In the genomic region with DNA sequence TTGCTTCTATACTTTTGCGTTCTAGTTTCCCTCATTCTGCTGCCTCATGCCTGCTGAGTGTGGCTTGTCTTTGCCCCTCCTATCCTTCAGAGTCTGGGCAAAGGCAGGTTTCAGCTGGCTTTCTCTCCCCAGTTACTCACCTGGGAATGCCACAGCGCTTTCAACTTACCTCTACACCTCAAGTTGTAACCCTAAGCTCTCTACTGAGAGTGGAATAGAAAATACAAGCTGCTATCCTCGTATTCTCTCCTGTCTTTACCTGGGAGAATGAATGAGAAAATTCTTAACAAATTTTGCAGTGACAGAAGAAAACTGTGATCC, we compare ENCODE assay signal across 19 cellular contexts.
DNase-seq lines count a peak whose midpoint lies in the region; ATAC-seq and TF ChIP-seq lines count a peak whose summit lies in the region.
"Had no signal": no experiment of that assay in that cellular context is flagged by ENCODE, and none has a peak within 500 bp of the region (broad histone marks: within the 10 kb centered on the region; RNA-seq: fewer than 3 reads in every experiment).

No MANE protein-coding gene starts in this region.

- peak overlapping the region; percentile 42 for H2AFZ ChIP-seq in mesenchymal stem cell (ENCODE audit: low read depth, low read length)

- no peaks in the 10 kb centered on the region for H3K27me3 ChIP-seq in DOHH2 (ENCODE audit: control insufficient read depth, low read length)
- H3K27me3 ChIP-seq in mesenchymal stem cell (ENCODE audit: control insufficient read depth in 1 of 2, insufficient read depth in 1 of 2, low read length in 2 of 2): no peaks in the 10 kb centered on the region

- peak overlapping the region; percentile 21 for H3K9ac ChIP-seq in mesenchymal stem cell (ENCODE audit: low read length)
- H3K9ac ChIP-seq: SK-N-SH had no signal

- no peaks in the 10 kb centered on the region for H3F3A ChIP-seq in DOHH2 (ENCODE audit: control insufficient read depth, insufficient read depth)

- no peaks in the 10 kb centered on the region for H3K36me3 ChIP-seq in DOHH2 (ENCODE audit: control insufficient read depth, low read length)
- H3K36me3 ChIP-seq in mesenchymal stem cell (ENCODE audit: control insufficient read depth in 1 of 2, insufficient read depth in 2 of 2, low read depth in 1 of 2, low read length in 2 of 2): no peaks in the 10 kb centered on the region
- H3K36me3 ChIP-seq: HAP-1 had no signal

- H3K4me1 ChIP-seq in DOHH2 (ENCODE audit: control insufficient read depth, low read length): peaks cover 11% of the 10 kb centered on the region
- no peaks in the 10 kb centered on the region for H3K4me1 ChIP-seq in mesenchymal stem cell (ENCODE audit: control insufficient read depth, insufficient read depth, low read depth, low read length)
- H3K4me1 ChIP-seq: HAP-1 had no signal

- no peaks in the 10 kb centered on the region for H4K20me1 ChIP-seq in DOHH2 (ENCODE audit: control insufficient read depth, insufficient read depth, low read depth, low read length)

- H3K79me2 ChIP-seq in DOHH2 (ENCODE audit: control insufficient read depth, low read length): no peaks in the 10 kb centered on the region

- no peak overlapping the region for H2BK12ac ChIP-seq in mesenchymal stem cell (ENCODE audit: low read length in 2 of 2)

- H3K27ac ChIP-seq in DOHH2 (ENCODE audit: low read depth, low read length): no peak overlapping the region
- H3K27ac ChIP-seq in RWPE1: no peak overlapping the region
- no peak overlapping the region for H3K27ac ChIP-seq in mesenchymal stem cell (ENCODE audit: low read length, poor library complexity, severe bottlenecking)

- POLR2A ChIA-PET in RWPE1 (lab: Yijun Ruan, JAX; ENCODE audit: low non-redundant PET): no interaction called here

- peak overlapping the region; percentile 13; the same call in 1 of the 2 replicates for H3K4me2 ChIP-seq in DOHH2 (ENCODE audit: low read length)
- no peak overlapping the region for H3K4me2 ChIP-seq in mesenchymal stem cell (ENCODE audit: low read length, poor library complexity, severe bottlenecking)
- H3K4me2 ChIP-seq: SK-N-SH had no signal

- H4K8ac ChIP-seq in mesenchymal stem cell (ENCODE audit: low read length): no peak overlapping the region

- H3K9me3 ChIP-seq in DOHH2 (ENCODE audit: control insufficient read depth, insufficient read depth, low read length) (no peaks in the 10 kb centered on the region), mesenchymal stem cell (ENCODE audit: control insufficient read depth, low read length) (peaks cover 5% of the 10 kb centered on the region)
- H3K9me3 ChIP-seq: HAP-1, SK-N-SH had no signal

- no peak overlapping the region for H2BK120ac ChIP-seq in mesenchymal stem cell (ENCODE audit: low read depth, low read length)

- no peak overlapping the region for H2AK5ac ChIP-seq in mesenchymal stem cell (ENCODE audit: low read length, severe bottlenecking)

- 76% methylated on average over 2 of the region's 3 CpGs for WGBS in mesenchymal stem cell

- DNase-seq in RWPE1 (ENCODE audit: low spot score): peak; percentile 13
- peak; percentile 92 for DNase-seq in epithelial cell of esophagus (ENCODE audit: low read depth)
- no peak for DNase-seq in mesenchymal stem cell
- DNase-seq in C1 segment of cervical spinal cord (lab: John Stamatoyannopoulos, UW): no peak
- DNase-seq in superior temporal gyrus (ENCODE audit: extremely low spot score): no peak
- DNase-seq: Calu3; CD4-positive, alpha-beta memory T cell; DMS53; NCI-H1092 treated with DMSO at 0.1 percent for 48 hours; NCI-H146; NCI-H2029 treated with DMSO at 0.1 percent for 48 hours; NCI-H446 treated with DMSO at 0.1 percent for 48 hours; NCI-H748 treated with DMSO at 0.1 percent for 48 hours; NK-92 treated with Interleukin-12 subunit alpha and Interleukin-12 subunit beta, amount 100 ng/mL, for 24 hours; SHP77; SK-N-SH had no signal

- no peak overlapping the region for H2BK15ac ChIP-seq in mesenchymal stem cell (ENCODE audit: low read depth, poor library complexity, severe bottlenecking)

- CTCF ChIA-PET in RWPE1 (lab: Yijun Ruan, JAX): no interaction called here

- no peaks in the 10 kb centered on the region for H3K9me2 ChIP-seq in DOHH2 (replicated peaks; ENCODE audit: control insufficient read depth, low read length)
- H3K9me2 ChIP-seq: SK-N-SH had no signal

- H3K23ac ChIP-seq in mesenchymal stem cell (ENCODE audit: low read length in 2 of 2): no peak overlapping the region

- no peak for TF ChIP-seq CTCF in DOHH2 (IDR thresholded peaks at IDR 0.05; ENCODE audit: low read depth, low read length, poor library complexity, severe bottlenecking)
- no peak for TF ChIP-seq CTCF in RWPE1 (conservative IDR thresholded peaks at IDR 0.05; ENCODE audit: low read depth)
- TF ChIP-seq CTCF in epithelial cell of esophagus (IDR thresholded peaks at IDR 0.05; ENCODE audit: insufficient read depth, low read depth, low read length, missing control alignments): no peak

- no peak overlapping the region for H3K14ac ChIP-seq in mesenchymal stem cell (ENCODE audit: low read length in 2 of 2)

- H3K79me1 ChIP-seq in mesenchymal stem cell (replicated peaks; ENCODE audit: low read length, poor library complexity, severe bottlenecking): no peaks in the 10 kb centered on the region

- no peak for ATAC-seq in GM18505 (IDR thresholded peaks at IDR 0.05; ENCODE audit: unreplicated experiment)

- H3K4ac ChIP-seq in mesenchymal stem cell (ENCODE audit: low read depth in 1 of 2, low read length in 2 of 2): no peak overlapping the region

- H3K4me3 ChIP-seq in DOHH2 (ENCODE audit: low read length): no peak overlapping the region
- H3K4me3 ChIP-seq in epithelial cell of esophagus (ENCODE audit: low read length): no peak overlapping the region
- H3K4me3 ChIP-seq in mesenchymal stem cell (ENCODE audit: insufficient read depth in 1 of 2, low read depth in 1 of 2, low read length in 2 of 2): no peak overlapping the region
- H3K4me3 ChIP-seq: HAP-1 had no signal

- no peak overlapping the region for H4K91ac ChIP-seq in mesenchymal stem cell (ENCODE audit: low read length)

- TF ChIP-seq POLR2A in GM18505 (IDR thresholded peaks at IDR 0.05; ENCODE audit: borderline replicate concordance, extremely low read depth, insufficient read depth, insufficient read length): no peak

- no peak overlapping the region for H2BK5ac ChIP-seq in mesenchymal stem cell (ENCODE audit: low read depth, low read length, poor library complexity, severe bottlenecking)

- H3K18ac ChIP-seq in mesenchymal stem cell (ENCODE audit: low read depth in 1 of 2, low read length in 2 of 2): no peak overlapping the region

Comparison
In these comparisons a context has a peak if more than half of its experiments do, and no peak if none do; other contexts are left out.
1. DNase-seq: peak in RWPE1 (single experiment) and epithelial cell of esophagus (single experiment); none in mesenchymal stem cell (single experiment), C1 segment of cervical spinal cord (0 of 14) and superior temporal gyrus (single experiment).